Comparison of ENCODE assay signal across 8 cellular contexts in the genomic region with DNA sequence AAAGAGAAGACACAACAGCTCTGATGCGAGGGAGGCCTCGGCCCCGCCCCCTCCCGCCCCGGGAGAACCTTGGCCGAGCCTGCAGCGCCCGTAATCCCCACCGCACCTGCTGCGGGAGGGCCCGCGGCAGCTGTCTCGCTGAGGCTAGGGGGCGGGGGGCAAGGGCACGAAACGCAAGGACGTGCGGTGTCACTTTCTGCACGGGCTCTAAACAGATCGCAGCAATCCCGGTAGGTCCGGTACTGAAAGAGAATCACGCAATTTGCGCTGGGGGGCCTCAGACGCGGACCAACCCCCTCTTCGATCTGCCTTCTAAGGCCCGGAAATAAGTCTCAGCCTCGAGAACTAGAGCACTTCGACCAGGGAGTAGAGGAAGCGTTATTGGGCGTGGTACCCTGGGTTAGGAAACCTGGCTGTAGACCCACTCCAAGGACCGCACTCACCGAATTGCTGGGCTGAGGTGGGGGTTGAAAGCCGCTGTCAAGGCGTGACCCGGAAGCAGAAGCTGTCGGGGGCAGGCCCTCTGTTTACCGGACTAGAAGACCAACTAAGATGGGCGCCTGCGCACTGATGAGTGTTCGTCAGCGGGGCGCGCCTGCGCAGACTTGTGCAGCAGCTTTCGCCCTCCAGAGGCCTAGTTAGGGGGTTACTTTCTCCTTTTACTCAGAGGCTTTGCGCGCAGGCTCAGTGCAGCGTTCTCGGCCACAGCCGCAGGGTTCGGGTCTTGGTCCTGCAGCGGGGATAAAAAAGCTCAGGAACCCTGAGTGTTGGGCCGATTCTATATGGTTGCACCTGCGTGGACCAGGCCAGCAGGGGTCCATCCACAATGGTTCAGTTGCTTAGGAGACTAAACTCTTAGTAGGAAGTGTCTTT. TPM values are rescaled to one million over a fixed set of nuclear protein-coding genes. Genes with fewer than 3 reads are reported as not detected.
DNase-seq lines count a peak whose midpoint lies in the region; ATAC-seq and TF ChIP-seq lines count a peak whose summit lies in the region.

A gene with protein sequence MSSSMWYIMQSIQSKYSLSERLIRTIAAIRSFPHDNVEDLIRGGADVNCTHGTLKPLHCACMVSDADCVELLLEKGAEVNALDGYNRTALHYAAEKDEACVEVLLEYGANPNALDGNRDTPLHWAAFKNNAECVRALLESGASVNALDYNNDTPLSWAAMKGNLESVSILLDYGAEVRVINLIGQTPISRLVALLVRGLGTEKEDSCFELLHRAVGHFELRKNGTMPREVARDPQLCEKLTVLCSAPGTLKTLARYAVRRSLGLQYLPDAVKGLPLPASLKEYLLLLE (minus strand): TSS at position 500 of the 873 bp plus-strand sequence. CDS start 4,019 bp downstream, outside the sequence.

- H3K27ac ChIP-seq in DOHH2 (ENCODE audit: low read depth, low read length) = peak within 1 kb of the TSS; percentile 51
- peak within 1 kb of the TSS; percentile 74 for H3K27ac ChIP-seq in KOPT-K1 (ENCODE audit: low read depth, low read length, poor library complexity, severe bottlenecking)
- peak within 1 kb of the TSS; percentile 82 to 89 (median 88) for H3K27ac ChIP-seq in Peyer's patch
- peak within 1 kb of the TSS; percentile 76 for H3K27ac ChIP-seq in muscle layer of colon (ENCODE audit: low read depth, low read length)

- ATAC-seq in GM21786 (IDR thresholded peaks at IDR 0.05; ENCODE audit: unreplicated experiment) = peak; percentile 79
- ATAC-seq in esophagus mucosa = peak; percentile 98

- H3K79me2 ChIP-seq in DOHH2 (ENCODE audit: control insufficient read depth, low read length) = peaks cover 25% of the 10 kb centered on the region

- 0 out of 2 replicates have a peak, but pooled peaks cover 7% of the 10 kb centered on the region for H3F3A ChIP-seq in DOHH2 (ENCODE audit: control insufficient read depth, insufficient read depth)

- no peaks in the 10 kb centered on the region for H3K9me2 ChIP-seq in DOHH2 (replicated peaks; ENCODE audit: control insufficient read depth, low read length)

- H3K27me3 ChIP-seq in DOHH2 (ENCODE audit: control insufficient read depth, low read length) (no peaks in the 10 kb centered on the region), Peyer's patch (no peaks in the 10 kb centered on the region), muscle layer of colon (ENCODE audit: control insufficient read depth in 1 of 2, insufficient read depth in 2 of 2, low read length in 2 of 2) (no peaks in the 10 kb centered on the region)

- DNase-seq in Peyer's patch = peak; percentile 98 to 100 (median 99)
- DNase-seq in activated T-cell treated with anti-CD3 and anti-CD28 coated beads, Interleukin-2, amount 50 U/mL, for 48 hours = peak; percentile 99
- peak; percentile 99 for DNase-seq in stimulated activated CD8-positive, alpha-beta memory T cell treated with anti-CD3 and anti-CD28 coated beads, Interleukin-7, amount 100 ng/mL, for 24 hours (ENCODE audit: low read depth)

- H3K9me3 ChIP-seq in DOHH2 (ENCODE audit: control insufficient read depth, insufficient read depth, low read length) (no peaks in the 10 kb centered on the region), KOPT-K1 (ENCODE audit: insufficient read depth, low read length, poor library complexity, severe bottlenecking) (no peaks in the 10 kb centered on the region), Peyer's patch (no peaks in the 10 kb centered on the region), muscle layer of colon (ENCODE audit: low read length) (no peaks in the 10 kb centered on the region)

- H3K9ac ChIP-seq in muscle layer of colon (ENCODE audit: low read length) = peak within 1 kb of the TSS; percentile 76

- TF ChIP-seq CTCF in DOHH2 (IDR thresholded peaks at IDR 0.05; ENCODE audit: low read depth, low read length, poor library complexity, severe bottlenecking) = peak; percentile 53
- peak in 5 of 6 experiments; percentile 39 to 69 (median 59) for TF ChIP-seq CTCF in Peyer's patch (IDR thresholded peaks at IDR 0.05)

- H3K36me3 ChIP-seq in DOHH2 (ENCODE audit: control insufficient read depth, low read length) (peaks cover 11% of the 10 kb centered on the region), KOPT-K1 (ENCODE audit: insufficient read depth, low read length) (peaks cover 18% of the 10 kb centered on the region), Peyer's patch (peaks cover 0 to 16% (median 0%) of the 10 kb centered on the region in 3 donors), muscle layer of colon (ENCODE audit: insufficient read depth, low read length) (peaks cover 11% of the 10 kb centered on the region)

- peaks cover 21% of the 10 kb centered on the region for H3K4me1 ChIP-seq in DOHH2 (ENCODE audit: control insufficient read depth, low read length)
- peaks cover 0 to 10% (median 3%) of the 10 kb centered on the region in 4 donors for H3K4me1 ChIP-seq in Peyer's patch
- H3K4me1 ChIP-seq in muscle layer of colon (ENCODE audit: insufficient read depth, low read length) = no peaks in the 10 kb centered on the region

- H3K4me2 ChIP-seq in DOHH2 (ENCODE audit: low read length) = peak within 1 kb of the TSS; percentile 91

- peak; percentile 27 to 47 for TF ChIP-seq POLR2A in Peyer's patch (IDR thresholded peaks at IDR 0.05)

- H4K20me1 ChIP-seq in DOHH2 (ENCODE audit: control insufficient read depth, insufficient read depth, low read depth, low read length) = no peaks in the 10 kb centered on the region

- H3K4me3 ChIP-seq in DOHH2 (ENCODE audit: low read length) (peak within 1 kb of the TSS; percentile 83), Peyer's patch (peak within 1 kb of the TSS; percentile 60 to 95 (median 84)), muscle layer of colon (ENCODE audit: low read depth in 1 of 2, low read length in 2 of 2) (peak within 1 kb of the TSS; percentile 75 to 99)

RNA-seq across cellular contexts. Expression of the gene that starts here (rescaled TPM):
- total RNA-seq in Peyer's patch = 10 to 100 TPM; 16.5 to 40.8 (median 33.7) TPM
- total RNA-seq in esophagus mucosa = 24.7 TPM

Comparison
In these comparisons a context has a peak if more than half of its experiments do, and no peak if none do; other contexts are left out.
1. Peak in every context shown above with its lines: DNase-seq, ATAC-seq, H3K4me3 ChIP-seq and H3K27ac ChIP-seq.